In genomic region chr4:125313497-125313896, GRCh38 we compare ENCODE assay signal across 8 cellular contexts. TPM values are rescaled to one million over a fixed set of nuclear protein-coding genes. Genes with fewer than 3 reads are reported as not detected.
DNase-seq lines count a peak whose midpoint lies in the region; ATAC-seq and TF ChIP-seq lines count a peak whose summit lies in the region.

No MANE protein-coding gene starts in this region.

- ATAC-seq in GM19351 (IDR thresholded peaks at IDR 0.05; ENCODE audit: unreplicated experiment) (peak; percentile 61), HG03457 (IDR thresholded peaks at IDR 0.05; ENCODE audit: unreplicated experiment) (peak; percentile 59), activated B cell treated with CpG ODN at 0.5 μM for 24 hours (ENCODE audit: low read depth) (no peak), psoas muscle (peak in 3 of 4 donors; percentile 28 to 50 (median 42))

- H3K27me3 Mint-ChIP-seq in activated B cell treated with CpG ODN at 0.5 μM for 24 hours, result peaks cover 46% of the 10 kb centered on the region

- H3K4me1 Mint-ChIP-seq in activated B cell treated with CpG ODN at 0.5 μM for 24 hours, result peaks cover 42% of the 10 kb centered on the region

- H3K36me3 ChIP-seq in psoas muscle (ENCODE audit: insufficient read depth in 1 of 2, low read depth in 1 of 2), result no peaks in the 10 kb centered on the region

- peak; percentile 78 for DNase-seq in DMS153 treated with DMSO at 0.1 percent for 48 hours (lab: John Stamatoyannopoulos, UW; ENCODE audit: unreplicated experiment)
- peak; percentile 80 to 93 for DNase-seq in NCI-H446 (lab: John Stamatoyannopoulos, UW)
- no peak for DNase-seq in activated B cell treated with CpG ODN at 0.5 μM for 24 hours
- DNase-seq in globus pallidus (ENCODE audit: low spot score), result peak; percentile 85
- DNase-seq in psoas muscle, result no peak
- no peak for DNase-seq in effector CD8-positive, alpha-beta T cell (lab: John Stamatoyannopoulos, UW)

- no peak overlapping the region for H3K27ac ChIP-seq in psoas muscle

- H3K9me3 Mint-ChIP-seq in activated B cell treated with CpG ODN at 0.5 μM for 24 hours, result no peaks in the 10 kb centered on the region

- CTCF ChIA-PET in activated B cell treated with CpG ODN at 0.5 μM for 24 hours (lab: Charles Lee), result interaction anchor here (0.6 kb wide), 1 partner anchor 53 kb away, joined by 3 read pairs; no protein-coding TSS in a partner anchor

- H3K27ac Mint-ChIP-seq in activated B cell treated with CpG ODN at 0.5 μM for 24 hours, result no peak overlapping the region

- no peaks in the 10 kb centered on the region for H3K27me3 ChIP-seq in psoas muscle (ENCODE audit: insufficient read depth in 3 of 3, low read length in 2 of 3)

- peaks cover 6% of the 10 kb centered on the region for H3K4me1 ChIP-seq in psoas muscle

- 2 to 5% (median 3%) methylated on average over 7 of the region's 7 CpGs for WGBS in psoas muscle, 3 donors

- H3K9me3 ChIP-seq in psoas muscle, result no peaks in the 10 kb centered on the region

- intact Hi-C loops in activated B cell treated with CpG ODN at 0.5 μM for 24 hours (cut with micrococcal nuclease) (no loop called here), psoas muscle (cut with DNase I) (loop anchor here (2.0 to 10.0 kb wide), 2 partner anchors 121 to 431 kb away; no protein-coding TSS in a partner anchor)

- POLR2A ChIA-PET in activated B cell treated with CpG ODN at 0.5 μM for 24 hours (lab: Charles Lee), result no interaction called here

- TF ChIP-seq CTCF in activated B cell treated with CpG ODN at 0.5 μM for 24 hours (IDR thresholded peaks at IDR 0.05), result no peak
- peak; percentile 87 for TF ChIP-seq CTCF in psoas muscle (IDR thresholded peaks at IDR 0.05)

- H3K36me3 Mint-ChIP-seq in activated B cell treated with CpG ODN at 0.5 μM for 24 hours (ENCODE audit: low read depth), result no peaks in the 10 kb centered on the region

- peak overlapping the region; percentile 24 for H3K4me3 Mint-ChIP-seq in activated B cell treated with CpG ODN at 0.5 μM for 24 hours

- no peak overlapping the region for H3K4me3 ChIP-seq in psoas muscle

RNA-seq across cellular contexts. Expression of gene FAT4, which starts 1.3 kb away (rescaled TPM):
- total RNA-seq in activated B cell treated with CpG ODN at 0.5 μM for 24 hours (not detected in 2 replicates), psoas muscle (1 to 10 TPM; 1.6 to 8.4 (median 3.0) TPM)
- polyA plus RNA-seq in psoas muscle, result 1 to 10 TPM in 1 of 3 donors, under 1 TPM in 2; 0.35 to 1.3 (median 0.82) TPM

Comparison
In these comparisons a context has a peak if more than half of its experiments do, and no peak if none do; other contexts are left out.
1. DNase-seq: peak in DMS153 treated with DMSO at 0.1 percent for 48 hours (single experiment), NCI-H446 (2 of 2) and globus pallidus (single experiment); none in activated B cell treated with CpG ODN at 0.5 μM for 24 hours (single experiment), psoas muscle (0 of 2) and effector CD8-positive, alpha-beta T cell (single experiment).